In genomic region chr21:33242846-33243245, GRCh38 we compare ENCODE assay signal across 8 cellular contexts. TPM values are rescaled to one million over a fixed set of nuclear protein-coding genes. Genes with fewer than 3 reads are reported as not detected.
A peak's percentile ranks its signal among the peaks of the same experiment; 100 is the strongest.
DNase-seq lines count a peak whose midpoint lies in the region; ATAC-seq and TF ChIP-seq lines count a peak whose summit lies in the region.
"Not testable (repeated sequence)": the region's sequence is repeated elsewhere in the genome, so short reads cannot be mapped to it uniquely, and the experiment has no call there.

No MANE protein-coding gene starts in this region.

- peak overlapping the region in 10 of 11 experiments; percentile 68 to 93 (median 86); a peak in 19 of 22 replicates for H3K27ac ChIP-seq in BLaER1 treated with 17β-estradiol and CSF1 and Interleukin-3, amounts not matched to agents 10 nM and 100 nM
- H3K27ac ChIP-seq in CD8-positive, alpha-beta T cell (ENCODE audit: low read depth, low read length); naive thymus-derived CD4-positive, alpha-beta T cell (ENCODE audit: low read depth, low read length): not testable (repeated sequence)
- H3K27ac ChIP-seq in KOPT-K1 (ENCODE audit: low read depth, low read length, poor library complexity, severe bottlenecking), result peak overlapping the region; percentile 97

- not testable (repeated sequence) for H3K27me3 Mint-ChIP-seq in CD8-positive, alpha-beta T cell (ENCODE audit: low read depth); activated CD4-positive, alpha-beta T cell treated with anti-CD3 and anti-CD28 coated beads for 36 hours; activated CD8-positive, alpha-beta T cell treated with anti-CD3 and anti-CD28 coated beads, Interleukin-2, amount 10 ng/mL, durations not matched to agents 7 days and 5 days (ENCODE audit: low read depth); activated T-helper 2 cell treated with anti-CD3 and anti-CD28 coated beads, Interferon-gamma antibody, Interleukin-2, Interleukin-4, amounts not matched to agents 10 μg/mL and 5 μg/mL and 100 μg/mL, durations not matched to agents 14 hours and 24 hours and 36 hours (ENCODE audit: low read depth); activated naive CD8-positive, alpha-beta T cell treated with anti-CD3 and anti-CD28 coated beads, Interleukin-2, amount 10 ng/mL, durations not matched to agents 7 days and 5 days; naive thymus-derived CD4-positive, alpha-beta T cell

- CTCF ChIA-PET in CD8-positive, alpha-beta T cell (lab: Charles Lee), result interaction anchor here (0.6 to 1.4 kb wide), 2 partner anchors 26 to 43 kb away, joined by 3 to 4 read pairs; no protein-coding TSS in a partner anchor
- CTCF ChIA-PET in activated CD4-positive, alpha-beta T cell treated with anti-CD3 and anti-CD28 coated beads for 36 hours (lab: Charles Lee), result interaction anchor here (0.7 to 1.3 kb wide), 2 partner anchors 13 to 204 kb away, joined by 3 read pairs; partner anchors contain the start of gene IFNAR2
- CTCF ChIA-PET in activated CD8-positive, alpha-beta T cell treated with anti-CD3 and anti-CD28 coated beads, Interleukin-2, amount 10 ng/mL, durations not matched to agents 7 days and 5 days (lab: Charles Lee), result interaction anchor here (0.6 kb wide), 1 partner anchor 343 kb away, joined by 3 read pairs; no protein-coding TSS in a partner anchor
- CTCF ChIA-PET in naive thymus-derived CD4-positive, alpha-beta T cell (lab: Charles Lee), result not testable (repeated sequence)

- not testable (repeated sequence) for H3K4me3 Mint-ChIP-seq in CD8-positive, alpha-beta T cell; activated CD4-positive, alpha-beta T cell treated with anti-CD3 and anti-CD28 coated beads for 36 hours; activated CD8-positive, alpha-beta T cell treated with anti-CD3 and anti-CD28 coated beads, Interleukin-2, amount 10 ng/mL, durations not matched to agents 7 days and 5 days; activated T-helper 2 cell treated with anti-CD3 and anti-CD28 coated beads, Interferon-gamma antibody, Interleukin-2, Interleukin-4, amounts not matched to agents 10 μg/mL and 5 μg/mL and 100 μg/mL, durations not matched to agents 14 hours and 24 hours and 36 hours (ENCODE audit: low read depth); activated naive CD8-positive, alpha-beta T cell treated with anti-CD3 and anti-CD28 coated beads, Interleukin-2, amount 10 ng/mL, durations not matched to agents 7 days and 5 days
- H3K4me3 Mint-ChIP-seq in naive thymus-derived CD4-positive, alpha-beta T cell, result peak overlapping the region in 2 of 10 donors; percentile 41 to 61

- H3K9ac ChIP-seq in BLaER1 treated with 17β-estradiol and CSF1 and Interleukin-3, amounts not matched to agents 10 nM and 100 nM, result peak overlapping the region in 8 of 11 experiments; percentile 56 to 76 (median 69); a peak in 8 of 22 replicates

- POLR2A ChIA-PET in CD8-positive, alpha-beta T cell (lab: Charles Lee); activated CD4-positive, alpha-beta T cell treated with anti-CD3 and anti-CD28 coated beads for 36 hours (lab: Charles Lee): not testable (repeated sequence)
- POLR2A ChIA-PET in activated CD8-positive, alpha-beta T cell treated with anti-CD3 and anti-CD28 coated beads, Interleukin-2, amount 10 ng/mL, durations not matched to agents 7 days and 5 days (lab: Charles Lee), result interaction anchor here (0.7 kb wide), 2 partner anchors 9 to 10 kb away, joined by 3 read pairs; no protein-coding TSS in a partner anchor
- POLR2A ChIA-PET in activated naive CD8-positive, alpha-beta T cell treated with anti-CD3 and anti-CD28 coated beads, Interleukin-2, amount 10 ng/mL, durations not matched to agents 7 days and 5 days (lab: Charles Lee), result interaction anchor here (1.6 kb wide), 1 partner anchor 11 kb away, joined by 8 read pairs; no protein-coding TSS in a partner anchor
- POLR2A ChIA-PET in naive thymus-derived CD4-positive, alpha-beta T cell (lab: Charles Lee), result interaction anchor here (1.3 to 2.0 kb wide), 3 partner anchors 11 to 57 kb away, joined by 3 to 6 read pairs (median 5); partner anchors contain the start of gene IL10RB

- peak overlapping the region; percentile 73 to 94 (median 80) for H3K4me2 ChIP-seq in BLaER1 treated with 17β-estradiol and CSF1 and Interleukin-3, amounts not matched to agents 10 nM and 100 nM

- not testable (repeated sequence) for H3K27me3 ChIP-seq in BLaER1 treated with 17β-estradiol and CSF1 and Interleukin-3, amounts not matched to agents 10 nM and 100 nM; CD8-positive, alpha-beta T cell (ENCODE audit: insufficient read depth, low read length); naive thymus-derived CD4-positive, alpha-beta T cell (ENCODE audit: control insufficient read depth in 2 of 2, insufficient read depth in 2 of 2, low read length in 2 of 2)

- peaks cover 52 to 95% (median 86%) of the 10 kb centered on the region in 11 experiments for H3K36me3 ChIP-seq in BLaER1 treated with 17β-estradiol and CSF1 and Interleukin-3, amounts not matched to agents 10 nM and 100 nM
- H3K36me3 ChIP-seq in CD8-positive, alpha-beta T cell (ENCODE audit: insufficient read depth, low read length), result peaks cover 25% of the 10 kb centered on the region
- peaks cover 66% of the 10 kb centered on the region for H3K36me3 ChIP-seq in KOPT-K1 (ENCODE audit: insufficient read depth, low read length)
- peaks cover 13 to 29% (median 18%) of the 10 kb centered on the region in 3 experiments for H3K36me3 ChIP-seq in naive thymus-derived CD4-positive, alpha-beta T cell (ENCODE audit: control insufficient read depth in 2 of 3, insufficient read depth in 3 of 3, low read length in 3 of 3)

- peaks cover 0 to 56% (median 5%) of the 10 kb centered on the region in 11 experiments; a peak in 10 of 22 replicates for H4K20me1 ChIP-seq in BLaER1 treated with 17β-estradiol and CSF1 and Interleukin-3, amounts not matched to agents 10 nM and 100 nM

- not testable (repeated sequence) for DNase-seq in CD8-positive, alpha-beta T cell; activated CD4-positive, alpha-beta T cell treated with anti-CD3 and anti-CD28 coated beads for 36 hours; activated CD8-positive, alpha-beta T cell treated with anti-CD3 and anti-CD28 coated beads, Interleukin-2, amount 10 ng/mL, durations not matched to agents 7 days and 5 days; activated T-helper 2 cell treated with anti-CD3 and anti-CD28 coated beads, Interferon-gamma antibody, Interleukin-2, Interleukin-4, amounts not matched to agents 10 μg/mL and 5 μg/mL and 100 μg/mL, durations not matched to agents 14 hours and 24 hours and 36 hours (ENCODE audit: low spot score); activated naive CD8-positive, alpha-beta T cell treated with anti-CD3 and anti-CD28 coated beads, Interleukin-2, amount 10 ng/mL, durations not matched to agents 7 days and 5 days; naive thymus-derived CD4-positive, alpha-beta T cell

- peak overlapping the region in 3 of 10 experiments; percentile 15 to 41 (median 23); a peak in 3 of 20 replicates for H3K4me3 ChIP-seq in BLaER1 treated with 17β-estradiol and CSF1 and Interleukin-3, amounts not matched to agents 10 nM and 100 nM
- H3K4me3 ChIP-seq in CD8-positive, alpha-beta T cell (ENCODE audit: low read depth, low read length); naive thymus-derived CD4-positive, alpha-beta T cell (ENCODE audit: low read length): not testable (repeated sequence)

- H3K4me1 ChIP-seq in BLaER1 treated with 17β-estradiol and CSF1 and Interleukin-3, amounts not matched to agents 10 nM and 100 nM, result peaks cover 65 to 100% (median 95%) of the 10 kb centered on the region in 10 experiments
- peaks cover 82% of the 10 kb centered on the region for H3K4me1 ChIP-seq in CD8-positive, alpha-beta T cell (ENCODE audit: insufficient read depth, low read length)
- H3K4me1 ChIP-seq in naive thymus-derived CD4-positive, alpha-beta T cell (ENCODE audit: control insufficient read depth in 2 of 2, insufficient read depth in 2 of 2, low read length in 2 of 2), result peaks cover 49 to 78% of the 10 kb centered on the region in 2 donors

- peak overlapping the region; percentile 95 for H3K27ac Mint-ChIP-seq in CD8-positive, alpha-beta T cell
- peak overlapping the region; percentile 10 for H3K27ac Mint-ChIP-seq in activated CD4-positive, alpha-beta T cell treated with anti-CD3 and anti-CD28 coated beads for 36 hours
- peak overlapping the region; percentile 88 for H3K27ac Mint-ChIP-seq in activated CD8-positive, alpha-beta T cell treated with anti-CD3 and anti-CD28 coated beads, Interleukin-2, amount 10 ng/mL, durations not matched to agents 7 days and 5 days
- H3K27ac Mint-ChIP-seq in activated T-helper 2 cell treated with anti-CD3 and anti-CD28 coated beads, Interferon-gamma antibody, Interleukin-2, Interleukin-4, amounts not matched to agents 10 μg/mL and 5 μg/mL and 100 μg/mL, durations not matched to agents 14 hours and 24 hours and 36 hours, result peak overlapping the region; percentile 90
- H3K27ac Mint-ChIP-seq in activated naive CD8-positive, alpha-beta T cell treated with anti-CD3 and anti-CD28 coated beads, Interleukin-2, amount 10 ng/mL, durations not matched to agents 7 days and 5 days, result peak overlapping the region; percentile 96
- peak overlapping the region in 7 of 9 donors; percentile 15 to 89 (median 76) for H3K27ac Mint-ChIP-seq in naive thymus-derived CD4-positive, alpha-beta T cell

- H3K9me3 ChIP-seq in BLaER1 treated with 17β-estradiol and CSF1 and Interleukin-3, amounts not matched to agents 10 nM and 100 nM (replicated peaks in 1 of 11), result peaks cover 0 to 17% (median 10%) of the 10 kb centered on the region in 11 experiments; a peak in 10 of 22 replicates
- not testable (repeated sequence) for H3K9me3 ChIP-seq in CD8-positive, alpha-beta T cell (ENCODE audit: low read length); KOPT-K1 (ENCODE audit: insufficient read depth, low read length, poor library complexity, severe bottlenecking); naive thymus-derived CD4-positive, alpha-beta T cell (ENCODE audit: control insufficient read depth in 2 of 3, low read length in 3 of 3)

- intact Hi-C loops in CD8-positive, alpha-beta T cell (cut with DNase I, micrococcal nuclease), result loop anchor here in 1 of 2 experiments (1.0 kb wide), 1 partner anchor 44 kb away; no protein-coding TSS in a partner anchor
- intact Hi-C loops in activated CD4-positive, alpha-beta T cell treated with anti-CD3 and anti-CD28 coated beads for 36 hours (cut with DNase I, micrococcal nuclease), result loop anchor here in 1 of 2 experiments (5.0 kb wide), 1 partner anchor 36 kb away; no protein-coding TSS in a partner anchor
- intact Hi-C loops in activated T-helper 2 cell treated with anti-CD3 and anti-CD28 coated beads, Interferon-gamma antibody, Interleukin-2, Interleukin-4, amounts not matched to agents 10 μg/mL and 5 μg/mL and 100 μg/mL, durations not matched to agents 14 hours and 24 hours and 36 hours (cut with micrococcal nuclease), result not testable (repeated sequence)
- intact Hi-C loops in naive thymus-derived CD4-positive, alpha-beta T cell (cut with micrococcal nuclease), result loop anchor here in 1 of 2 donors (1.0 kb wide), 1 partner anchor 12 kb away; no protein-coding TSS in a partner anchor

- H3K36me3 Mint-ChIP-seq in CD8-positive, alpha-beta T cell, result peaks cover 58% of the 10 kb centered on the region
- peaks cover 52% of the 10 kb centered on the region for H3K36me3 Mint-ChIP-seq in activated CD4-positive, alpha-beta T cell treated with anti-CD3 and anti-CD28 coated beads for 36 hours (ENCODE audit: low read depth)
- peaks cover 72% of the 10 kb centered on the region for H3K36me3 Mint-ChIP-seq in activated CD8-positive, alpha-beta T cell treated with anti-CD3 and anti-CD28 coated beads, Interleukin-2, amount 10 ng/mL, durations not matched to agents 7 days and 5 days (ENCODE audit: low read depth)
- H3K36me3 Mint-ChIP-seq in activated T-helper 2 cell treated with anti-CD3 and anti-CD28 coated beads, Interferon-gamma antibody, Interleukin-2, Interleukin-4, amounts not matched to agents 10 μg/mL and 5 μg/mL and 100 μg/mL, durations not matched to agents 14 hours and 24 hours and 36 hours (ENCODE audit: low read depth), result peaks cover 81% of the 10 kb centered on the region
- H3K36me3 Mint-ChIP-seq in activated naive CD8-positive, alpha-beta T cell treated with anti-CD3 and anti-CD28 coated beads, Interleukin-2, amount 10 ng/mL, durations not matched to agents 7 days and 5 days, result peaks cover 64% of the 10 kb centered on the region
- peaks cover 21 to 63% (median 48%) of the 10 kb centered on the region in 5 donors for H3K36me3 Mint-ChIP-seq in naive thymus-derived CD4-positive, alpha-beta T cell

- peaks cover 87% of the 10 kb centered on the region for H3K4me1 Mint-ChIP-seq in CD8-positive, alpha-beta T cell (ENCODE audit: low read depth)
- peaks cover 88% of the 10 kb centered on the region for H3K4me1 Mint-ChIP-seq in activated CD4-positive, alpha-beta T cell treated with anti-CD3 and anti-CD28 coated beads for 36 hours
- peaks cover 86% of the 10 kb centered on the region for H3K4me1 Mint-ChIP-seq in activated CD8-positive, alpha-beta T cell treated with anti-CD3 and anti-CD28 coated beads, Interleukin-2, amount 10 ng/mL, durations not matched to agents 7 days and 5 days (ENCODE audit: low read depth)
- H3K4me1 Mint-ChIP-seq in activated T-helper 2 cell treated with anti-CD3 and anti-CD28 coated beads, Interferon-gamma antibody, Interleukin-2, Interleukin-4, amounts not matched to agents 10 μg/mL and 5 μg/mL and 100 μg/mL, durations not matched to agents 14 hours and 24 hours and 36 hours (ENCODE audit: low read depth), result peaks cover 80% of the 10 kb centered on the region
- peaks cover 75% of the 10 kb centered on the region for H3K4me1 Mint-ChIP-seq in activated naive CD8-positive, alpha-beta T cell treated with anti-CD3 and anti-CD28 coated beads, Interleukin-2, amount 10 ng/mL, durations not matched to agents 7 days and 5 days
- H3K4me1 Mint-ChIP-seq in naive thymus-derived CD4-positive, alpha-beta T cell, result peaks cover 63 to 91% (median 85%) of the 10 kb centered on the region in 7 donors

- not testable (repeated sequence) for H3K9me3 Mint-ChIP-seq in CD8-positive, alpha-beta T cell; activated CD4-positive, alpha-beta T cell treated with anti-CD3 and anti-CD28 coated beads for 36 hours (ENCODE audit: low read depth); activated CD8-positive, alpha-beta T cell treated with anti-CD3 and anti-CD28 coated beads, Interleukin-2, amount 10 ng/mL, durations not matched to agents 7 days and 5 days (ENCODE audit: insufficient read depth); activated T-helper 2 cell treated with anti-CD3 and anti-CD28 coated beads, Interferon-gamma antibody, Interleukin-2, Interleukin-4, amounts not matched to agents 10 μg/mL and 5 μg/mL and 100 μg/mL, durations not matched to agents 14 hours and 24 hours and 36 hours; activated naive CD8-positive, alpha-beta T cell treated with anti-CD3 and anti-CD28 coated beads, Interleukin-2, amount 10 ng/mL, durations not matched to agents 7 days and 5 days; naive thymus-derived CD4-positive, alpha-beta T cell

- not testable (repeated sequence) for TF ChIP-seq CTCF in CD8-positive, alpha-beta T cell (IDR thresholded peaks at IDR 0.05)

- not testable (repeated sequence) for ATAC-seq in CD8-positive, alpha-beta T cell; activated CD4-positive, alpha-beta T cell treated with anti-CD3 and anti-CD28 coated beads for 36 hours; activated CD8-positive, alpha-beta T cell treated with anti-CD3 and anti-CD28 coated beads, Interleukin-2, amount 10 ng/mL, durations not matched to agents 7 days and 5 days; activated naive CD8-positive, alpha-beta T cell treated with anti-CD3 and anti-CD28 coated beads, Interleukin-2, amount 10 ng/mL, durations not matched to agents 7 days and 5 days (ENCODE audit: low read depth); naive thymus-derived CD4-positive, alpha-beta T cell

RNA-seq across cellular contexts. Expression of gene IFNAR2, which starts 13.1 kb away (rescaled TPM):
- 10 to 100 TPM; 21.9 to 30.0 TPM for total RNA-seq in CD8-positive, alpha-beta T cell
- 10 to 100 TPM; 26.6 to 29.8 TPM for total RNA-seq in activated CD4-positive, alpha-beta T cell treated with anti-CD3 and anti-CD28 coated beads for 36 hours
- 10 to 100 TPM; 54.6 to 62.4 TPM for total RNA-seq in activated CD8-positive, alpha-beta T cell treated with anti-CD3 and anti-CD28 coated beads, Interleukin-2, amount 10 ng/mL, durations not matched to agents 7 days and 5 days
- 34.8 and 36.8 TPM in 2 replicates for total RNA-seq in activated T-helper 2 cell treated with anti-CD3 and anti-CD28 coated beads, Interferon-gamma antibody, Interleukin-2, Interleukin-4, amounts not matched to agents 10 μg/mL and 5 μg/mL and 100 μg/mL, durations not matched to agents 14 hours and 24 hours and 36 hours
- total RNA-seq in activated naive CD8-positive, alpha-beta T cell treated with anti-CD3 and anti-CD28 coated beads, Interleukin-2, amount 10 ng/mL, durations not matched to agents 7 days and 5 days, result 10 to 100 TPM; 68.3 to 77.6 TPM
- 10 to 100 TPM; 44.9 to 85.8 (median 60.8) TPM for total RNA-seq in naive thymus-derived CD4-positive, alpha-beta T cell
- 10 to 100 TPM; 77.3 to 90.2 TPM for polyA plus RNA-seq in naive thymus-derived CD4-positive, alpha-beta T cell

RNA-seq across cellular contexts. Expression of gene IL10RB, which starts 23.3 kb away (rescaled TPM):
- 1 to 10 TPM; 7.4 to 8.2 TPM for total RNA-seq in CD8-positive, alpha-beta T cell
- total RNA-seq in activated CD4-positive, alpha-beta T cell treated with anti-CD3 and anti-CD28 coated beads for 36 hours, result 10 to 100 TPM; 22.8 to 25.0 TPM
- 10 to 100 TPM; 37.1 to 44.2 TPM for total RNA-seq in activated CD8-positive, alpha-beta T cell treated with anti-CD3 and anti-CD28 coated beads, Interleukin-2, amount 10 ng/mL, durations not matched to agents 7 days and 5 days
- total RNA-seq in activated T-helper 2 cell treated with anti-CD3 and anti-CD28 coated beads, Interferon-gamma antibody, Interleukin-2, Interleukin-4, amounts not matched to agents 10 μg/mL and 5 μg/mL and 100 μg/mL, durations not matched to agents 14 hours and 24 hours and 36 hours, result 23.4 and 24.7 TPM in 2 replicates
- total RNA-seq in activated naive CD8-positive, alpha-beta T cell treated with anti-CD3 and anti-CD28 coated beads, Interleukin-2, amount 10 ng/mL, durations not matched to agents 7 days and 5 days, result 10 to 100 TPM; 40.6 to 44.1 TPM
- total RNA-seq in naive thymus-derived CD4-positive, alpha-beta T cell, result 10 to 100 TPM; 17.6 to 35.0 (median 27.2) TPM
- polyA plus RNA-seq in naive thymus-derived CD4-positive, alpha-beta T cell, result 10 to 100 TPM; 47.2 to 51.4 TPM

Comparison
In these comparisons a context has a peak if more than half of its experiments do, and no peak if none do; other contexts are left out.
1. H3K27ac Mint-ChIP-seq: peak in every context shown above with its lines; median percentile 96 in activated naive CD8-positive, alpha-beta T cell treated with anti-CD3 and anti-CD28 coated beads, Interleukin-2, amount 10 ng/mL, durations not matched to agents 7 days and 5 days; 95 in CD8-positive, alpha-beta T cell; 90 in activated T-helper 2 cell treated with anti-CD3 and anti-CD28 coated beads, Interferon-gamma antibody, Interleukin-2, Interleukin-4, amounts not matched to agents 10 μg/mL and 5 μg/mL and 100 μg/mL, durations not matched to agents 14 hours and 24 hours and 36 hours; 88 in activated CD8-positive, alpha-beta T cell treated with anti-CD3 and anti-CD28 coated beads, Interleukin-2, amount 10 ng/mL, durations not matched to agents 7 days and 5 days; 76 in naive thymus-derived CD4-positive, alpha-beta T cell; 10 in activated CD4-positive, alpha-beta T cell treated with anti-CD3 and anti-CD28 coated beads for 36 hours.